17 cellular contexts compared by ENCODE assay signal in genomic region chr3:39144748-39145380, GRCh38. TPM values are rescaled to one million over a fixed set of nuclear protein-coding genes. Genes with fewer than 3 reads are reported as not detected.
A peak's percentile ranks its signal among the peaks of the same experiment; 100 is the strongest.
DNase-seq lines count a peak whose midpoint lies in the region; ATAC-seq, FAIRE-seq and TF ChIP-seq lines count a peak whose summit lies in the region.
"Had no signal": no experiment of that assay in that cellular context is flagged by ENCODE, and none has a peak within 500 bp of the region (broad histone marks: within the 10 kb centered on the region; RNA-seq: fewer than 3 reads in every experiment).

No MANE protein-coding gene starts in this region.

- H3K4me3 Mint-ChIP-seq in T-helper 17 cell (peak overlapping the region; percentile 63), endothelial cell (ENCODE audit: unreplicated experiment) (peak overlapping the region; percentile 71), glutamatergic neuron (ENCODE audit: unreplicated experiment) (no peak overlapping the region)
- H3K4me3 Mint-ChIP-seq: activated B cell treated with CpG ODN at 0.5 μM for 24 hours had no signal

- DNase-seq in activated CD8-positive, alpha-beta memory T cell treated with anti-CD3 and anti-CD28 coated beads for 24 hours = peak; percentile 43
- no peak for DNase-seq in activated CD8-positive, alpha-beta memory T cell treated with anti-CD3 and anti-CD28 coated beads, Interleukin-2, amount 50 U/mL, for 4 hours
- DNase-seq in T-helper 17 cell (no peak), endothelial cell (ENCODE audit: low spot score) (no peak), sigmoid colon (peak; percentile 64), glutamatergic neuron (no peak), urothelium cell line (ENCODE audit: low spot score) (no peak), kidney tubule cell (ENCODE audit: low spot score) (no peak)
- DNase-seq: activated B cell treated with CpG ODN at 0.5 μM for 24 hours; Caco-2; caudate nucleus; Kasumi-1; NCI-H1436; NCI-H2227 treated with DMSO at 0.1 percent for 48 hours; stimulated activated CD4-positive, alpha-beta T cell treated with anti-CD3 and anti-CD28 coated beads, Interleukin-12 subunit alpha, Interleukin-12 subunit beta, amount 100 ng/mL, for 4 hours; stomach had no signal

- TF ChIP-seq CTCF in endothelial cell (IDR thresholded peaks at IDR 0.05; ENCODE audit: unreplicated experiment) (no peak), sigmoid colon (IDR thresholded peaks at IDR 0.05) (no peak), glutamatergic neuron (IDR thresholded peaks at IDR 0.05; ENCODE audit: partially characterized antibody, unreplicated experiment) (no peak)

- H3K9me3 ChIP-seq in T-helper 17 cell (ENCODE audit: control insufficient read depth, low read length, poor library complexity, severe bottlenecking) = no peaks in the 10 kb centered on the region
- no peaks in the 10 kb centered on the region for H3K9me3 ChIP-seq in sigmoid colon
- H3K9me3 ChIP-seq: adrenal gland, Caco-2, stomach had no signal

- peaks cover 27 to 66% (median 32%) of the 10 kb centered on the region in 4 donors for H3K36me3 ChIP-seq in sigmoid colon

- peak overlapping the region in 2 of 4 donors; percentile 100 for H3K27ac ChIP-seq in sigmoid colon

- peaks cover 0 to 75% (median 66%) of the 10 kb centered on the region in 4 donors for H3K4me1 ChIP-seq in sigmoid colon

- H3K27me3 Mint-ChIP-seq in T-helper 17 cell = no peaks in the 10 kb centered on the region
- H3K27me3 Mint-ChIP-seq in endothelial cell (ENCODE audit: unreplicated experiment) = peaks cover 22% of the 10 kb centered on the region
- H3K27me3 Mint-ChIP-seq in glutamatergic neuron (ENCODE audit: unreplicated experiment) = peaks cover 36% of the 10 kb centered on the region
- H3K27me3 Mint-ChIP-seq: activated B cell treated with CpG ODN at 0.5 μM for 24 hours had no signal

- peaks cover 3% of the 10 kb centered on the region for H3K36me3 Mint-ChIP-seq in T-helper 17 cell (ENCODE audit: low read depth)
- peaks cover 50% of the 10 kb centered on the region for H3K36me3 Mint-ChIP-seq in endothelial cell (ENCODE audit: low read depth, unreplicated experiment)
- H3K36me3 Mint-ChIP-seq in glutamatergic neuron (ENCODE audit: unreplicated experiment) = no peaks in the 10 kb centered on the region

- no peak for FAIRE-seq in urothelium cell line (lab: Jason Lieb, UNC)

- TF ChIP-seq EP300 in sigmoid colon (IDR thresholded peaks at IDR 0.05) = no peak

- intact Hi-C loops in sigmoid colon (cut with DNase I) = no loop called here

- peak overlapping the region; percentile 82 for H3K27ac Mint-ChIP-seq in T-helper 17 cell
- H3K27ac Mint-ChIP-seq in endothelial cell (ENCODE audit: unreplicated experiment) = peak overlapping the region; percentile 72
- H3K27ac Mint-ChIP-seq in glutamatergic neuron (ENCODE audit: unreplicated experiment) = no peak overlapping the region

- 97% methylated on average over 23 of the region's 23 CpGs for WGBS in sigmoid colon, 2 donors

- no peak overlapping the region for H3K4me3 ChIP-seq in sigmoid colon
- H3K4me3 ChIP-seq: adrenal gland, stomach had no signal

- H3K9me3 Mint-ChIP-seq in endothelial cell (ENCODE audit: unreplicated experiment) (no peaks in the 10 kb centered on the region), glutamatergic neuron (ENCODE audit: unreplicated experiment) (peaks cover 25% of the 10 kb centered on the region)
- H3K9me3 Mint-ChIP-seq: activated B cell treated with CpG ODN at 0.5 μM for 24 hours had no signal

- peaks cover 64% of the 10 kb centered on the region for H3K4me1 Mint-ChIP-seq in T-helper 17 cell
- peaks cover 71% of the 10 kb centered on the region for H3K4me1 Mint-ChIP-seq in endothelial cell (ENCODE audit: unreplicated experiment)
- H3K4me1 Mint-ChIP-seq in glutamatergic neuron (ENCODE audit: low read depth, unreplicated experiment) = peaks cover 57% of the 10 kb centered on the region

- no peaks in the 10 kb centered on the region for H3K27me3 ChIP-seq in sigmoid colon
- H3K27me3 ChIP-seq: adrenal gland, stomach had no signal

- ATAC-seq in T-helper 17 cell = no peak

- TF ChIP-seq POLR2A in sigmoid colon (IDR thresholded peaks at IDR 0.05) = no peak

RNA-seq across cellular contexts. Expression of gene CSRNP1, which starts 8.5 kb away (rescaled TPM):
- total RNA-seq in T-helper 17 cell (100 to 1,000 TPM; 356 to 408 TPM), endothelial cell (ENCODE audit: unreplicated experiment) (20.8 TPM), sigmoid colon (100 to 1,000 TPM in 1 of 4 donors, 10 to 100 TPM in 3; 12.8 to 135 (median 21.9) TPM), glutamatergic neuron (ENCODE audit: unreplicated experiment) (11.1 TPM)
- 10 to 100 TPM; 15.6 to 26.7 (median 16.9) TPM for polyA plus RNA-seq in sigmoid colon

RNA-seq across cellular contexts. Expression of gene TTC21A, which starts 37.4 kb away (rescaled TPM):
- total RNA-seq in T-helper 17 cell = 10 to 100 TPM in 1 of 2 donors, 1 to 10 TPM in 1; 3.5 to 12.3 TPM
- total RNA-seq in endothelial cell (ENCODE audit: unreplicated experiment) = 41.7 TPM
- 1 to 10 TPM; 2.9 to 7.1 (median 4.4) TPM for total RNA-seq in sigmoid colon
- polyA plus RNA-seq in sigmoid colon = 1 to 10 TPM in 2 of 3 donors, under 1 TPM in 1; 0.60 to 6.0 (median 2.8) TPM
- 7.8 TPM for total RNA-seq in glutamatergic neuron (ENCODE audit: unreplicated experiment)

RNA-seq across cellular contexts. Expression of gene GORASP1, which starts 37.4 kb away (rescaled TPM):
- total RNA-seq in T-helper 17 cell (10 to 100 TPM; 29.2 to 40.1 TPM), endothelial cell (ENCODE audit: unreplicated experiment) (130 TPM), sigmoid colon (10 to 100 TPM; 43.5 to 49.9 (median 48.9) TPM), glutamatergic neuron (ENCODE audit: unreplicated experiment) (44.6 TPM)
- polyA plus RNA-seq in sigmoid colon = 10 to 100 TPM; 35.4 to 54.5 (median 40.7) TPM

RNA-seq across cellular contexts. Expression of gene XIRP1, which starts 47.5 kb away (rescaled TPM):
- total RNA-seq in T-helper 17 cell (not detected), endothelial cell (ENCODE audit: unreplicated experiment) (0.21 TPM), sigmoid colon (under 1 TPM in 1 of 4 donors, not detected in 3; 0.54 TPM), glutamatergic neuron (ENCODE audit: unreplicated experiment) (0.34 TPM)
- 1 to 10 TPM in 1 of 3 donors, under 1 TPM in 2; 0.25 to 1.2 (median 0.69) TPM for polyA plus RNA-seq in sigmoid colon
- total RNA-seq: Caco-2 had no signal

Comparison
In these comparisons a context has a peak if more than half of its experiments do, and no peak if none do; other contexts are left out.
1. DNase-seq: peak in activated CD8-positive, alpha-beta memory T cell treated with anti-CD3 and anti-CD28 coated beads for 24 hours (single experiment) and sigmoid colon (single experiment); none in activated CD8-positive, alpha-beta memory T cell treated with anti-CD3 and anti-CD28 coated beads, Interleukin-2, amount 50 U/mL, for 4 hours (single experiment), T-helper 17 cell (0 of 3), endothelial cell (single experiment), glutamatergic neuron (single experiment), urothelium cell line (single experiment) and kidney tubule cell (single experiment).